Comparison of ENCODE assay signal across 17 cellular contexts in genomic region chr1:170853867-170854266, GRCh38.
DNase-seq lines count a peak whose midpoint lies in the region; ATAC-seq and TF ChIP-seq lines count a peak whose summit lies in the region.
"Had no signal": no experiment of that assay in that cellular context is flagged by ENCODE, and none has a peak within 500 bp of the region (broad histone marks: within the 10 kb centered on the region; RNA-seq: fewer than 3 reads in every experiment).

No MANE protein-coding gene starts in this region.

- DNase-seq in SK-N-SH (no peak), osteoblast (ENCODE audit: insufficient read length, low spot score, missing footprints) (no peak), SIG-M5 (lab: John Stamatoyannopoulos, UW) (no peak)
- no peak for DNase-seq in activated CD4-positive, alpha-beta T cell treated with anti-CD3 and anti-CD28 coated beads, Interleukin-2, amount 50 U/mL, for 4 hours
- DNase-seq: 8988T, C1 segment of cervical spinal cord, DMS153, EL, H7, NCI-H1092, NCI-H1694 treated with DMSO at 0.1 percent for 48 hours, NCI-H2171, SW 1271 had no signal

- H3K4me2 ChIP-seq in SK-N-SH (no peak overlapping the region), Loucy (ENCODE audit: low read depth, low read length, poor library complexity, severe bottlenecking) (no peak overlapping the region), osteoblast (ENCODE audit: insufficient read depth, low read length) (no peak overlapping the region)

- no peak for TF ChIP-seq EP300 in SK-N-SH (IDR thresholded peaks at IDR 0.05; ENCODE audit: borderline replicate concordance in 1 of 2, low read depth in 1 of 2, low read length in 1 of 2)

- H2AFZ ChIP-seq in SK-N-SH (ENCODE audit: low read depth), result 0 out of 2 replicates have a peak overlapping the region, but pooled peaks have one; percentile 53
- H2AFZ ChIP-seq in Loucy (ENCODE audit: low read length), result peak overlapping the region; percentile 77
- H2AFZ ChIP-seq in osteoblast (ENCODE audit: low read length), result peak overlapping the region; percentile 33

- H3K9me3 ChIP-seq in SK-N-SH (no peaks in the 10 kb centered on the region), Loucy (ENCODE audit: insufficient read depth, low read depth, low read length) (no peaks in the 10 kb centered on the region), osteoblast (ENCODE audit: low read depth, low read length) (no peaks in the 10 kb centered on the region)

- no peaks in the 10 kb centered on the region for H3K27me3 ChIP-seq in SK-N-SH (ENCODE audit: insufficient read depth)
- no peaks in the 10 kb centered on the region for H3K27me3 ChIP-seq in Loucy (ENCODE audit: insufficient read depth, low read length, poor library complexity, severe bottlenecking)
- H3K27me3 ChIP-seq in osteoblast (ENCODE audit: insufficient read depth, low read length), result no peaks in the 10 kb centered on the region

- no peak for TF ChIP-seq RAD21 in SK-N-SH (IDR thresholded peaks at IDR 0.05; ENCODE audit: low read length)

- H3K27ac ChIP-seq in SK-N-SH (ENCODE audit: low read depth in 2 of 2, low read length in 1 of 2) (no peak overlapping the region), osteoblast (ENCODE audit: low read depth, low read length) (no peak overlapping the region)

- ATAC-seq in SK-N-SH treated with all-trans-retinoic acid at 6 μM for 48 hours (no peak), HG02870 (IDR thresholded peaks at IDR 0.05; ENCODE audit: unreplicated experiment) (peak; percentile 12), HG02623 (IDR thresholded peaks at IDR 0.05; ENCODE audit: unreplicated experiment) (no peak)

- POLR2A ChIA-PET in SK-N-SH (lab: Yijun Ruan, JAX), result no interaction called here

- H3F3A ChIP-seq in SK-N-SH (replicated peaks; ENCODE audit: insufficient read depth), result peaks cover 28% of the 10 kb centered on the region
- no peaks in the 10 kb centered on the region for H3F3A ChIP-seq in Loucy (ENCODE audit: low read depth)

- H3K9me2 ChIP-seq in SK-N-SH (no peaks in the 10 kb centered on the region), Loucy (replicated peaks; ENCODE audit: low read depth, low read length) (no peaks in the 10 kb centered on the region)

- H3K79me2 ChIP-seq in SK-N-SH (ENCODE audit: insufficient read depth) (peaks cover 13% of the 10 kb centered on the region), Loucy (ENCODE audit: insufficient read depth, low read length) (no peaks in the 10 kb centered on the region), osteoblast (ENCODE audit: insufficient read depth, low read length) (no peaks in the 10 kb centered on the region)

- CTCF ChIA-PET in SK-N-SH (lab: Yijun Ruan, JAX), result no interaction called here

- H3K4me3 ChIP-seq in SK-N-SH (ENCODE audit: low read depth in 2 of 2, low read length in 1 of 2) (no peak overlapping the region), Loucy (ENCODE audit: low read length, poor library complexity, severe bottlenecking) (no peak overlapping the region), osteoblast (ENCODE audit: insufficient read depth, low read length) (no peak overlapping the region)

- H3K9ac ChIP-seq in SK-N-SH, result no peak overlapping the region
- H3K9ac ChIP-seq in Loucy (ENCODE audit: low read depth, low read length, poor library complexity, severe bottlenecking), result no peak overlapping the region

- H3K4me1 ChIP-seq in SK-N-SH (ENCODE audit: control insufficient read depth in 1 of 2, insufficient read depth in 2 of 2, low read depth in 1 of 2, low read length in 1 of 2), result peaks cover 0 to 34% of the 10 kb centered on the region in 2 experiments; a peak in 2 of 4 replicates
- peaks cover 18% of the 10 kb centered on the region for H3K4me1 ChIP-seq in Loucy (ENCODE audit: insufficient read depth, low read length, poor library complexity, severe bottlenecking)
- no peaks in the 10 kb centered on the region for H3K4me1 ChIP-seq in osteoblast (ENCODE audit: insufficient read depth, low read length)

- no peaks in the 10 kb centered on the region for H3K36me3 ChIP-seq in SK-N-SH (replicated peaks in 1 of 2; ENCODE audit: control insufficient read depth in 1 of 2, insufficient read depth in 2 of 2, low read length in 1 of 2)
- H3K36me3 ChIP-seq in Loucy (ENCODE audit: insufficient read depth, low read length), result no peaks in the 10 kb centered on the region
- H3K36me3 ChIP-seq in osteoblast (ENCODE audit: insufficient read depth, low read length), result no peaks in the 10 kb centered on the region

- TF ChIP-seq CTCF in SK-N-SH (IDR thresholded peaks at IDR 0.05) (no peak), Loucy (conservative IDR thresholded peaks at IDR 0.05; ENCODE audit: low read length) (no peak), osteoblast (IDR thresholded peaks at IDR 0.05; ENCODE audit: extremely low read depth, low read depth, low read length) (no peak)

- H4K20me1 ChIP-seq in SK-N-SH (ENCODE audit: insufficient read depth) (no peaks in the 10 kb centered on the region), Loucy (ENCODE audit: insufficient read depth, low read length, poor library complexity, severe bottlenecking) (no peaks in the 10 kb centered on the region), osteoblast (ENCODE audit: insufficient read depth, low read length) (no peaks in the 10 kb centered on the region)

TF ChIP-seq in SK-N-SH, 30 proteins besides CTCF, POLR2A, EP300 and RAD21 (continues in another document):
- no peak for TF ChIP-seq MXI1 (IDR thresholded peaks at IDR 0.05; ENCODE audit: low read depth, low read length)
- no peak for TF ChIP-seq USF2 (IDR thresholded peaks at IDR 0.05; ENCODE audit: borderline replicate concordance, low read depth, low read length)
- TF ChIP-seq NFIC (IDR thresholded peaks at IDR 0.05; ENCODE audit: borderline replicate concordance), result no peak
- TF ChIP-seq JUND (IDR thresholded peaks at IDR 0.05), result no peak

TF ChIP-seq in SK-N-SH treated with all-trans-retinoic acid at 6 μM for 48 hours, 23 proteins besides CTCF, POLR2A, EP300 and RAD21:
- TF ChIP-seq ZC3H10 (CRISPR knock-in tag; IDR thresholded peaks at IDR 0.05) (no peak), ZFP3 (CRISPR knock-in tag; IDR thresholded peaks at IDR 0.05) (no peak), TOX (CRISPR knock-in tag; IDR thresholded peaks at IDR 0.05; ENCODE audit: borderline replicate concordance) (no peak)
TF ChIP-seq in SK-N-SH treated with all-trans-retinoic acid at 6 μM for 48 hours: peak in this region for 0.
